Comparison of ENCODE assay signal across 22 cellular contexts in genomic region chr19:279656-280055, GRCh38. TPM values are rescaled to one million over a fixed set of nuclear protein-coding genes. Genes with fewer than 3 reads are reported as not detected.
DNase-seq lines count a peak whose midpoint lies in the region; ATAC-seq, FAIRE-seq and TF ChIP-seq lines count a peak whose summit lies in the region.
"Had no signal": no experiment of that assay in that cellular context is flagged by ENCODE, and none has a peak within 500 bp of the region (broad histone marks: within the 10 kb centered on the region; RNA-seq: fewer than 3 reads in every experiment).

No MANE protein-coding gene starts in this region.

- H3K4me1 Mint-ChIP-seq in osteocyte (ENCODE audit: unreplicated experiment), result no peaks in the 10 kb centered on the region
- H3K4me1 Mint-ChIP-seq: B cell; CD4-positive, CD25-positive, alpha-beta regulatory T cell; CD8-positive, alpha-beta memory T cell had no signal

- H3K9me3 ChIP-seq in BLaER1, result no peaks in the 10 kb centered on the region
- H3K9me3 ChIP-seq: HAP-1 had no signal

- peak; percentile 58 for FAIRE-seq in bronchial epithelial cell (lab: Jason Lieb, UNC)
- FAIRE-seq: G401.6, GM12891, GM18507 had no signal

- peaks cover 10% of the 10 kb centered on the region for H3K4me1 ChIP-seq in BLaER1
- no peaks in the 10 kb centered on the region for H3K4me1 ChIP-seq in foreskin keratinocyte
- H3K4me1 ChIP-seq: HAP-1 had no signal

- H3K36me3 Mint-ChIP-seq in osteocyte (ENCODE audit: unreplicated experiment), result no peaks in the 10 kb centered on the region
- H3K36me3 Mint-ChIP-seq: CD4-positive, CD25-positive, alpha-beta regulatory T cell; CD8-positive, alpha-beta memory T cell had no signal

- H3K4me3 ChIP-seq in BLaER1 (no peak overlapping the region), H7 (ENCODE audit: insufficient read depth, low read depth, low read length) (no peak overlapping the region), bronchial epithelial cell (ENCODE audit: low read depth, low read length) (no peak overlapping the region)
- H3K4me3 ChIP-seq: HAP-1 had no signal

- H3K27ac Mint-ChIP-seq in osteocyte (ENCODE audit: unreplicated experiment), result no peak overlapping the region
- H3K27ac Mint-ChIP-seq: B cell; CD4-positive, CD25-positive, alpha-beta regulatory T cell; CD8-positive, alpha-beta memory T cell had no signal

- no peak overlapping the region for H3K9ac ChIP-seq in BLaER1

- H3K27me3 ChIP-seq in BLaER1 (no peaks in the 10 kb centered on the region), H7 (ENCODE audit: control insufficient read depth, insufficient read depth, low read length) (no peaks in the 10 kb centered on the region), bronchial epithelial cell (ENCODE audit: control insufficient read depth, insufficient read depth, low read length) (no peaks in the 10 kb centered on the region), foreskin keratinocyte (no peaks in the 10 kb centered on the region)

- peak; percentile 23 for DNase-seq in H7
- no peak for DNase-seq in bronchial epithelial cell (ENCODE audit: low read depth)
- DNase-seq in osteocyte (ENCODE audit: extremely low spot score, unreplicated experiment), result peak; percentile 59
- no peak for DNase-seq in activated CD4-positive, alpha-beta T cell treated with anti-CD3 and anti-CD28 coated beads, Interleukin-2, amount 50 U/mL, for 1 hour
- no peak for DNase-seq in foreskin keratinocyte
- DNase-seq: C1 segment of cervical spinal cord; CD4-positive, CD25-positive, alpha-beta regulatory T cell; CD8-positive, alpha-beta memory T cell; COR-L47; DMS 273 treated with DMSO at 0.1 percent for 48 hours; DMS53; DND-41; EL; GOT3 had no signal

- TF ChIP-seq CTCF in bronchial epithelial cell (IDR thresholded peaks at IDR 0.05; ENCODE audit: insufficient read depth, low read length, severe bottlenecking) (no peak), osteocyte (IDR thresholded peaks at IDR 0.05) (no peak), foreskin keratinocyte (conservative IDR thresholded peaks at IDR 0.05) (no peak)

- no peak overlapping the region for H3K27ac ChIP-seq in BLaER1
- no peak overlapping the region for H3K27ac ChIP-seq in foreskin keratinocyte
- H3K27ac ChIP-seq: HL-60 had no signal

- H3K9me3 Mint-ChIP-seq in osteocyte (ENCODE audit: unreplicated experiment), result no peaks in the 10 kb centered on the region
- H3K9me3 Mint-ChIP-seq: CD4-positive, CD25-positive, alpha-beta regulatory T cell had no signal

- peaks cover 29% of the 10 kb centered on the region for H3K27me3 Mint-ChIP-seq in osteocyte (ENCODE audit: unreplicated experiment)

- H3K4me3 Mint-ChIP-seq in osteocyte (ENCODE audit: unreplicated experiment), result no peak overlapping the region
- H3K4me3 Mint-ChIP-seq: B cell; CD4-positive, CD25-positive, alpha-beta regulatory T cell; CD8-positive, alpha-beta memory T cell had no signal

- peak overlapping the region; percentile 34; the same call in 1 of the 2 replicates for H3K4me2 ChIP-seq in BLaER1

- H3K36me3 ChIP-seq in BLaER1 (no peaks in the 10 kb centered on the region), H7 (replicated peaks; ENCODE audit: control insufficient read depth, insufficient read depth, low read length) (peaks cover 7% of the 10 kb centered on the region), bronchial epithelial cell (ENCODE audit: control insufficient read depth, insufficient read depth, low read length) (peaks cover 9% of the 10 kb centered on the region)
- H3K36me3 ChIP-seq: HAP-1 had no signal

- H4K20me1 ChIP-seq in BLaER1, result no peaks in the 10 kb centered on the region

- ATAC-seq in GM18519 (IDR thresholded peaks at IDR 0.05; ENCODE audit: low FRiP score, unreplicated experiment) (no peak), foreskin keratinocyte (no peak)

RNA-seq across cellular contexts. Expression of gene PLPP2, which starts 11.5 kb away (rescaled TPM):
- total RNA-seq in H7 (2014; rRNA removed; shearing (Covaris generic)), result 77.9 and 98.2 TPM in 2 replicates
- total RNA-seq in bronchial epithelial cell (39.8 and 86.9 TPM in 2 replicates), osteocyte (1.5 and 1.9 TPM in 2 replicates), foreskin keratinocyte (12.5 and 13.8 TPM in 2 replicates)
- 15.3 and 17.0 TPM in 2 replicates for polyA plus RNA-seq in foreskin keratinocyte
- total RNA-seq: CD8-positive, alpha-beta memory T cell had no signal

Comparison
In these comparisons a context has a peak if more than half of its experiments do, and no peak if none do; other contexts are left out.
1. DNase-seq: peak in H7 (single experiment) and osteocyte (single experiment); none in bronchial epithelial cell (single experiment), activated CD4-positive, alpha-beta T cell treated with anti-CD3 and anti-CD28 coated beads, Interleukin-2, amount 50 U/mL, for 1 hour (single experiment) and foreskin keratinocyte (0 of 2).